33 cellular contexts compared by ENCODE assay signal in genomic region chr5:3449481-3449880, GRCh38.
DNase-seq lines count a peak whose midpoint lies in the region; ATAC-seq and TF ChIP-seq lines count a peak whose summit lies in the region.
"Had no signal": no experiment of that assay in that cellular context is flagged by ENCODE, and none has a peak within 500 bp of the region (broad histone marks: within the 10 kb centered on the region; RNA-seq: fewer than 3 reads in every experiment).

No MANE protein-coding gene starts in this region.

- H3K23ac ChIP-seq in trophoblast cell (ENCODE audit: low read length), result no peak overlapping the region

- POLR2A ChIA-PET in HEK293 (lab: Yijun Ruan, JAX), result no interaction called here

- TF ChIP-seq EP300 in esophagus muscularis mucosa (IDR thresholded peaks at IDR 0.05) (no peak), upper lobe of left lung (IDR thresholded peaks at IDR 0.05) (no peak)

- no peak overlapping the region for H3K9ac ChIP-seq in trophoblast cell (ENCODE audit: low read length)
- H3K9ac ChIP-seq: BLaER1; BLaER1 treated with 17β-estradiol and CSF1 and Interleukin-3, amounts not matched to agents 10 nM and 100 nM had no signal

- H2AK5ac ChIP-seq in trophoblast cell (ENCODE audit: low read length), result no peak overlapping the region

- H3K4me3 ChIP-seq in HEK293 (ENCODE audit: low read depth, low read length) (no peak overlapping the region), esophagus muscularis mucosa (no peak overlapping the region), trophoblast cell (ENCODE audit: low read depth, low read length) (peak overlapping the region; percentile 14), upper lobe of left lung (no peak overlapping the region)
- H3K4me3 ChIP-seq: A549; BLaER1; BLaER1 treated with 17β-estradiol and CSF1 and Interleukin-3, amounts not matched to agents 10 nM and 100 nM had no signal

- H2BK12ac ChIP-seq in trophoblast cell (ENCODE audit: low read length), result no peak overlapping the region

- CTCF ChIA-PET in HEK293 (lab: Yijun Ruan, JAX), result no interaction called here

- no peaks in the 10 kb centered on the region for H3K79me1 ChIP-seq in trophoblast cell (ENCODE audit: low read length)

- H3K4me2 ChIP-seq in trophoblast cell (ENCODE audit: low read length), result no peak overlapping the region
- H3K4me2 ChIP-seq: A549; BLaER1; BLaER1 treated with 17β-estradiol and CSF1 and Interleukin-3, amounts not matched to agents 10 nM and 100 nM had no signal

- intact Hi-C loops in esophagus muscularis mucosa (cut with DNase I), result no loop called here

- no peak overlapping the region for H4K91ac ChIP-seq in trophoblast cell (ENCODE audit: low read depth, low read length)

- H3K4ac ChIP-seq in trophoblast cell (ENCODE audit: low read depth, low read length), result no peak overlapping the region

- no peak overlapping the region for H2BK120ac ChIP-seq in trophoblast cell (ENCODE audit: insufficient read depth, low read length, poor library complexity)

- no peak for TF ChIP-seq POLR2A in esophagus muscularis mucosa (IDR thresholded peaks at IDR 0.05; ENCODE audit: low read depth)
- no peak for TF ChIP-seq POLR2A in upper lobe of left lung (IDR thresholded peaks at IDR 0.05)

- no peak for TF ChIP-seq CTCF in HEK293 (tag by site-specific recombination; IDR thresholded peaks at IDR 0.05)
- TF ChIP-seq CTCF in esophagus muscularis mucosa (IDR thresholded peaks at IDR 0.05), result no peak
- TF ChIP-seq CTCF in upper lobe of left lung (IDR thresholded peaks at IDR 0.05), result no peak
- no peak for TF ChIP-seq CTCF in osteocyte (IDR thresholded peaks at IDR 0.05)

- H3K27ac Mint-ChIP-seq in osteocyte (ENCODE audit: unreplicated experiment), result no peak overlapping the region
- H3K27ac Mint-ChIP-seq: B cell; CD14-positive monocyte; CD4-positive, alpha-beta memory T cell; CD4-positive, alpha-beta T cell; CD4-positive, CD25-positive, alpha-beta regulatory T cell; CD8-positive, alpha-beta memory T cell; CD8-positive, alpha-beta T cell had no signal

- no peak overlapping the region for H4K8ac ChIP-seq in trophoblast cell (ENCODE audit: low read depth, low read length)

- H3K4me3 Mint-ChIP-seq in osteocyte (ENCODE audit: unreplicated experiment), result no peak overlapping the region
- H3K4me3 Mint-ChIP-seq: B cell; CD14-positive monocyte; CD4-positive, alpha-beta memory T cell; CD4-positive, alpha-beta T cell; CD4-positive, CD25-positive, alpha-beta regulatory T cell; CD8-positive, alpha-beta memory T cell; CD8-positive, alpha-beta T cell had no signal

- no peak overlapping the region for H2BK5ac ChIP-seq in trophoblast cell (ENCODE audit: low read depth, low read length, poor library complexity)

- WGBS in esophagus muscularis mucosa, result 84% methylated on average over 4 of the region's 4 CpGs
- whole genome bisulfite sequencing in trophoblast cell (ENCODE audit: extremely low coverage, insufficient coverage, insufficient read length), result no CpG with 5 or more reads among the region's 4 CpGs
- WGBS in upper lobe of left lung, 2 donors, result 76 to 87% methylated on average over 4 of the region's 4 CpGs

- H3K18ac ChIP-seq in trophoblast cell (ENCODE audit: low read length), result no peak overlapping the region

- no peaks in the 10 kb centered on the region for H3K36me3 Mint-ChIP-seq in osteocyte (ENCODE audit: unreplicated experiment)
- H3K36me3 Mint-ChIP-seq: CD14-positive monocyte; CD4-positive, alpha-beta memory T cell; CD4-positive, CD25-positive, alpha-beta regulatory T cell; CD8-positive, alpha-beta T cell had no signal

- H3K27me3 Mint-ChIP-seq in osteocyte (ENCODE audit: unreplicated experiment), result no peaks in the 10 kb centered on the region
- H3K27me3 Mint-ChIP-seq: B cell; CD4-positive, alpha-beta memory T cell; CD4-positive, alpha-beta T cell; CD4-positive, CD25-positive, alpha-beta regulatory T cell; CD8-positive, alpha-beta memory T cell had no signal

- DNase-seq in esophagus muscularis mucosa (ENCODE audit: extremely low spot score) (peak; percentile 37), trophoblast cell (no peak), upper lobe of left lung (no peak), NCI-H187 (lab: John Stamatoyannopoulos, UW) (no peak), osteocyte (ENCODE audit: extremely low spot score, unreplicated experiment) (no peak)
- DNase-seq: 8988T; ACHN; AML-193; BE2C; C1 segment of cervical spinal cord; Caco-2; Calu3; CD4-positive, alpha-beta memory T cell; CD4-positive, alpha-beta T cell; CD4-positive, CD25-positive, alpha-beta regulatory T cell; CD8-positive, alpha-beta memory T cell; CD8-positive, alpha-beta T cell; COR-L47; DMS 273 treated with DMSO at 0.1 percent for 48 hours; DMS153; DMS53; DMS79; DMS79 treated with DMSO at 0.1 percent for 48 hours; DND-41; EL had no signal

- H3K4me1 Mint-ChIP-seq in osteocyte (ENCODE audit: unreplicated experiment), result no peaks in the 10 kb centered on the region
- H3K4me1 Mint-ChIP-seq: B cell; CD14-positive monocyte; CD4-positive, alpha-beta memory T cell; CD4-positive, CD25-positive, alpha-beta regulatory T cell; CD8-positive, alpha-beta memory T cell had no signal

- no peak overlapping the region for H3K14ac ChIP-seq in trophoblast cell (ENCODE audit: low read length)

- peaks cover 20% of the 10 kb centered on the region for H3K9me3 Mint-ChIP-seq in osteocyte (ENCODE audit: unreplicated experiment)

- H3K79me2 ChIP-seq in trophoblast cell (ENCODE audit: control insufficient read depth, insufficient read depth, low read length, poor library complexity), result no peaks in the 10 kb centered on the region

- no peaks in the 10 kb centered on the region for H3K9me3 ChIP-seq in HEK293 (ENCODE audit: control insufficient read depth, insufficient read depth, low read depth, low read length)
- H3K9me3 ChIP-seq in esophagus muscularis mucosa, result peaks cover 0 to 9% (median 0%) of the 10 kb centered on the region in 4 donors
- H3K9me3 ChIP-seq in trophoblast cell (ENCODE audit: insufficient read depth, low read depth, low read length), result peaks cover 22% of the 10 kb centered on the region
- no peaks in the 10 kb centered on the region for H3K9me3 ChIP-seq in upper lobe of left lung
- H3K9me3 ChIP-seq: BE2C had no signal

- H3K27me3 ChIP-seq in esophagus muscularis mucosa (no peaks in the 10 kb centered on the region), trophoblast cell (ENCODE audit: insufficient read depth, low read length) (no peaks in the 10 kb centered on the region), upper lobe of left lung (no peaks in the 10 kb centered on the region)
- H3K27me3 ChIP-seq: BE2C; BLaER1; BLaER1 treated with 17β-estradiol and CSF1 and Interleukin-3, amounts not matched to agents 10 nM and 100 nM had no signal

- ATAC-seq in upper lobe of left lung (ENCODE audit: low FRiP score in 2 of 2), result no peak
- ATAC-seq: A549; CD8-positive, alpha-beta T cell had no signal

- no peak overlapping the region for H2AFZ ChIP-seq in trophoblast cell (ENCODE audit: insufficient read depth, low read length, poor library complexity)

- H3K36me3 ChIP-seq in HEK293 (ENCODE audit: control insufficient read depth in 2 of 2, insufficient read depth in 1 of 2, low read length in 2 of 2), result no peaks in the 10 kb centered on the region; a peak in 1 of 3 replicates
- no peaks in the 10 kb centered on the region for H3K36me3 ChIP-seq in esophagus muscularis mucosa
- H3K36me3 ChIP-seq in trophoblast cell (ENCODE audit: control insufficient read depth in 1 of 2, insufficient read depth in 2 of 2, low read length in 2 of 2), result no peaks in the 10 kb centered on the region
- H3K36me3 ChIP-seq in upper lobe of left lung, result no peaks in the 10 kb centered on the region
- H3K36me3 ChIP-seq: BE2C; BLaER1; BLaER1 treated with 17β-estradiol and CSF1 and Interleukin-3, amounts not matched to agents 10 nM and 100 nM had no signal

- no peaks in the 10 kb centered on the region for H3K4me1 ChIP-seq in HEK293 (ENCODE audit: control insufficient read depth, insufficient read depth, low read length)
- H3K4me1 ChIP-seq in esophagus muscularis mucosa, result no peaks in the 10 kb centered on the region
- no peaks in the 10 kb centered on the region for H3K4me1 ChIP-seq in trophoblast cell (ENCODE audit: control insufficient read depth in 1 of 2, insufficient read depth in 2 of 2, low read length in 2 of 2)
- no peaks in the 10 kb centered on the region for H3K4me1 ChIP-seq in upper lobe of left lung
- H3K4me1 ChIP-seq: A549, BE2C, Caco-2 had no signal

- H3K27ac ChIP-seq in HEK293 (ENCODE audit: extremely low read depth, low read depth, low read length) (no peak overlapping the region), esophagus muscularis mucosa (replicated peaks in 1 of 4) (no peak overlapping the region), trophoblast cell (ENCODE audit: low read depth, low read length) (no peak overlapping the region), upper lobe of left lung (no peak overlapping the region)
- H3K27ac ChIP-seq: 22Rv1; A549; BLaER1; BLaER1 treated with 17β-estradiol and CSF1 and Interleukin-3, amounts not matched to agents 10 nM and 100 nM; C4-2B had no signal

- no peak overlapping the region for H4K12ac ChIP-seq in trophoblast cell (ENCODE audit: low read depth, low read length)

TF ChIP-seq in HEK293, 187 proteins besides CTCF, POLR2A, EP300 and RAD21 (continues in another document):
- TF ChIP-seq ZNF701 (tag by site-specific recombination; IDR thresholded peaks at IDR 0.05) (no peak), ZNF10 (tag by site-specific recombination; IDR thresholded peaks at IDR 0.05) (no peak), ZNF777 (tag by site-specific recombination; IDR thresholded peaks at IDR 0.05; ENCODE audit: borderline replicate concordance) (no peak), ZNF510 (tag by site-specific recombination; IDR thresholded peaks at IDR 0.05; ENCODE audit: insufficient replicate concordance) (peak; percentile 15), ATF2 (tag by site-specific recombination; IDR thresholded peaks at IDR 0.05; ENCODE audit: low read depth) (no peak), MEIS1 (CRISPR knock-in tag; IDR thresholded peaks at IDR 0.05; ENCODE audit: borderline replicate concordance) (no peak), ZNF654 (tag by site-specific recombination; IDR thresholded peaks at IDR 0.05; ENCODE audit: low read depth) (no peak), ZNF623 (tag by site-specific recombination; IDR thresholded peaks at IDR 0.05) (0 out of 2 replicates have a peak, but pooled peaks have one; percentile 23), ZNF830 (tag by site-specific recombination; IDR thresholded peaks at IDR 0.05; ENCODE audit: low read depth) (no peak), ZNF426 (tag by site-specific recombination; IDR thresholded peaks at IDR 0.05) (peak; percentile 45)
